Comparison of ENCODE assay signal across 16 cellular contexts in genomic region chr6:127811939-127812338, GRCh38.
DNase-seq lines count a peak whose midpoint lies in the region; ATAC-seq and TF ChIP-seq lines count a peak whose summit lies in the region.
"Had no signal": no experiment of that assay in that cellular context is flagged by ENCODE, and none has a peak within 500 bp of the region (broad histone marks: within the 10 kb centered on the region; RNA-seq: fewer than 3 reads in every experiment).

No MANE protein-coding gene starts in this region.

- DNase-seq in T-helper 1 cell = no peak
- DNase-seq in COR-L47 (lab: John Stamatoyannopoulos, UW) = peak; percentile 46
- peak; percentile 91 to 96 for DNase-seq in NCI-H524 (lab: John Stamatoyannopoulos, UW)
- DNase-seq in glutamatergic neuron = no peak
- no peak for DNase-seq in stimulated activated naive CD4-positive, alpha-beta T cell treated with Interleukin-2 at 50 U/mL for 16 hours (lab: John Stamatoyannopoulos, UW)
- DNase-seq in right cardiac atrium = no peak
- DNase-seq: Caco-2; effector CD4-positive, alpha-beta T cell; HCEC 1CT; IMR-90; MG63; sigmoid colon; uterus; WERI-Rb-1 had no signal

- H3K9me3 ChIP-seq in right cardiac atrium (ENCODE audit: control insufficient read depth, low read length) = no peaks in the 10 kb centered on the region
- H3K9me3 ChIP-seq: Caco-2, MG63, sigmoid colon, uterus had no signal

- WGBS in right cardiac atrium = 54% methylated on average over 4 of the region's 4 CpGs

- no peak overlapping the region for H3K4me3 ChIP-seq in right cardiac atrium (ENCODE audit: low read length)
- H3K4me3 ChIP-seq: MG63, sigmoid colon, uterus had no signal

- intact Hi-C loops in right cardiac atrium (cut with DNase I) = no loop called here

- peaks cover 40% of the 10 kb centered on the region for H3K4me1 Mint-ChIP-seq in T-helper 1 cell treated with Interleukin-12 subunit alpha and Interleukin-12 subunit beta and Interleukin-4 antibody, amounts not matched to agents 30 μg/mL and 1 μg/mL, for 36 hours (ENCODE audit: low read depth)
- H3K4me1 Mint-ChIP-seq in glutamatergic neuron (ENCODE audit: low read depth, unreplicated experiment) = peaks cover 7% of the 10 kb centered on the region

- H3K27me3 Mint-ChIP-seq in T-helper 1 cell treated with Interleukin-12 subunit alpha and Interleukin-12 subunit beta and Interleukin-4 antibody, amounts not matched to agents 30 μg/mL and 1 μg/mL, for 36 hours (ENCODE audit: low read depth) = no peaks in the 10 kb centered on the region
- no peaks in the 10 kb centered on the region for H3K27me3 Mint-ChIP-seq in glutamatergic neuron (ENCODE audit: unreplicated experiment)

- no peaks in the 10 kb centered on the region for H3K4me1 ChIP-seq in right cardiac atrium (ENCODE audit: control insufficient read depth, insufficient read depth, low read length)
- H3K4me1 ChIP-seq: Caco-2, sigmoid colon, uterus had no signal

- H3K4me3 Mint-ChIP-seq in T-helper 1 cell treated with Interleukin-12 subunit alpha and Interleukin-12 subunit beta and Interleukin-4 antibody, amounts not matched to agents 30 μg/mL and 1 μg/mL, for 36 hours = no peak overlapping the region
- no peak overlapping the region for H3K4me3 Mint-ChIP-seq in glutamatergic neuron (ENCODE audit: unreplicated experiment)

- no peaks in the 10 kb centered on the region for H3K27me3 ChIP-seq in right cardiac atrium (ENCODE audit: control insufficient read depth, insufficient read depth)
- H3K27me3 ChIP-seq: sigmoid colon, uterus had no signal

- ATAC-seq in GM18907 (IDR thresholded peaks at IDR 0.05; ENCODE audit: unreplicated experiment) (no peak), right cardiac atrium (no peak)

- TF ChIP-seq CTCF in glutamatergic neuron (IDR thresholded peaks at IDR 0.05; ENCODE audit: partially characterized antibody, unreplicated experiment) = no peak

- peak overlapping the region; percentile 12 for H3K27ac Mint-ChIP-seq in T-helper 1 cell treated with Interleukin-12 subunit alpha and Interleukin-12 subunit beta and Interleukin-4 antibody, amounts not matched to agents 30 μg/mL and 1 μg/mL, for 36 hours
- peak overlapping the region; percentile 63 for H3K27ac Mint-ChIP-seq in glutamatergic neuron (ENCODE audit: unreplicated experiment)

- peaks cover 66% of the 10 kb centered on the region for H3K36me3 Mint-ChIP-seq in T-helper 1 cell treated with Interleukin-12 subunit alpha and Interleukin-12 subunit beta and Interleukin-4 antibody, amounts not matched to agents 30 μg/mL and 1 μg/mL, for 36 hours (ENCODE audit: low read depth)
- no peaks in the 10 kb centered on the region for H3K36me3 Mint-ChIP-seq in glutamatergic neuron (ENCODE audit: unreplicated experiment)

- no peak overlapping the region for H3K27ac ChIP-seq in right cardiac atrium (ENCODE audit: low read length)
- H3K27ac ChIP-seq: sigmoid colon, uterus, WERI-Rb-1 had no signal

- H3K9me3 Mint-ChIP-seq in T-helper 1 cell treated with Interleukin-12 subunit alpha and Interleukin-12 subunit beta and Interleukin-4 antibody, amounts not matched to agents 30 μg/mL and 1 μg/mL, for 36 hours = no peaks in the 10 kb centered on the region
- H3K9me3 Mint-ChIP-seq in glutamatergic neuron (ENCODE audit: unreplicated experiment) = no peaks in the 10 kb centered on the region

Comparison
In these comparisons a context has a peak if more than half of its experiments do, and no peak if none do; other contexts are left out.
1. DNase-seq: peak in COR-L47 (single experiment) and NCI-H524 (2 of 2); none in T-helper 1 cell (0 of 5), glutamatergic neuron (single experiment), stimulated activated naive CD4-positive, alpha-beta T cell treated with Interleukin-2 at 50 U/mL for 16 hours (single experiment) and right cardiac atrium (0 of 3).